In genomic region chr15:98088307-98088706, GRCh38 we compare ENCODE assay signal across 8 cellular contexts.
DNase-seq lines count a peak whose midpoint lies in the region; ATAC-seq, FAIRE-seq and TF ChIP-seq lines count a peak whose summit lies in the region.
"Not testable (repeated sequence)": the region's sequence is repeated elsewhere in the genome, so short reads cannot be mapped to it uniquely, and the experiment has no call there.

No MANE protein-coding gene starts in this region.

- TF ChIP-seq POLR2A in GM18505 (IDR thresholded peaks at IDR 0.05; ENCODE audit: borderline replicate concordance, extremely low read depth, insufficient read depth, insufficient read length); IMR-90 (IDR thresholded peaks at IDR 0.05; ENCODE audit: low read depth, low read length); HepG2 (IDR thresholded peaks at IDR 0.05; ENCODE audit: insufficient read depth in 1 of 2, low read depth in 2 of 2, low read length in 2 of 2); upper lobe of left lung (IDR thresholded peaks at IDR 0.05): not testable (repeated sequence)

- H3K27me3 Mint-ChIP-seq in activated naive CD8-positive, alpha-beta T cell treated with anti-CD3 and anti-CD28 coated beads, Interleukin-2, amount 10 ng/mL, durations not matched to agents 7 days and 5 days: not testable (repeated sequence)

- BruUV-seq in IMR-90 (replicated peaks; lab: Mats Ljungman, UMichigan); HepG2 (replicated peaks; lab: Mats Ljungman, UMichigan): not testable (repeated sequence)

- H3K79me1 ChIP-seq in IMR-90 (ENCODE audit: low read depth in 1 of 2, low read length in 2 of 2): not testable (repeated sequence)

- not testable (repeated sequence) for DNase-seq in IMR-90; activated naive CD8-positive, alpha-beta T cell treated with anti-CD3 and anti-CD28 coated beads, Interleukin-2, amount 10 ng/mL, durations not matched to agents 7 days and 5 days; HepG2 (ENCODE audit: low spot score); upper lobe of left lung

- H2AK5ac ChIP-seq in IMR-90 (ENCODE audit: low read depth, low read length): not testable (repeated sequence)

- WGBS in IMR-90 (ENCODE audit: extremely low coverage in 2 of 2, insufficient read length in 1 of 2), 2 experiments: no CpG with 5 or more reads among the region's 22 CpGs
- WGBS in HepG2 (ENCODE audit: low lambda C conversion rate): 78% methylated on average over 10 of the region's 22 CpGs
- 83 to 94% methylated on average over 12 of the region's 22 CpGs for WGBS in upper lobe of left lung, 2 donors

- H3K36me3 Mint-ChIP-seq in activated naive CD8-positive, alpha-beta T cell treated with anti-CD3 and anti-CD28 coated beads, Interleukin-2, amount 10 ng/mL, durations not matched to agents 7 days and 5 days: not testable (repeated sequence)

- H3K79me2 ChIP-seq in HepG2 (ENCODE audit: insufficient read depth, low read length): not testable (repeated sequence)

- CTCF ChIA-PET in IMR-90 (lab: Yijun Ruan, JAX); HepG2 (lab: Yijun Ruan, JAX; ENCODE audit: low intra/inter-chr PET ratio, low total read pairs): not testable (repeated sequence)

- in situ Hi-C loops in IMR-90 (cut with MboI; ENCODE audit: low sequenced_read_pairs): not testable (repeated sequence)
- in situ Hi-C loops in HepG2 (cut with HindIII; ENCODE audit: extremely low pct_ligation_motif_present, low pct_unique_long_range_greater_than_20kb): loop anchor here (5.0 kb wide), 1 partner anchor 186 kb away; no protein-coding TSS in a partner anchor

- not testable (repeated sequence) for H2BK120ac ChIP-seq in IMR-90 (ENCODE audit: low read depth, low read length)

- not testable (repeated sequence) for TF ChIP-seq EP300 in HepG2 (IDR thresholded peaks at IDR 0.05; ENCODE audit: low read depth in 2 of 2, low read length in 2 of 2); HepG2 (CRISPR knock-in tag; IDR thresholded peaks at IDR 0.05; ENCODE audit: borderline replicate concordance); upper lobe of left lung (IDR thresholded peaks at IDR 0.05)

- H3K4me3 Mint-ChIP-seq in activated naive CD8-positive, alpha-beta T cell treated with anti-CD3 and anti-CD28 coated beads, Interleukin-2, amount 10 ng/mL, durations not matched to agents 7 days and 5 days: not testable (repeated sequence)

- not testable (repeated sequence) for H3K9me3 Mint-ChIP-seq in activated naive CD8-positive, alpha-beta T cell treated with anti-CD3 and anti-CD28 coated beads, Interleukin-2, amount 10 ng/mL, durations not matched to agents 7 days and 5 days

- not testable (repeated sequence) for H3K23ac ChIP-seq in IMR-90 (ENCODE audit: low read depth, low read length)

- H3K4me1 ChIP-seq in IMR-90 (ENCODE audit: control insufficient read depth, insufficient read depth, low read length); HepG2 (ENCODE audit: insufficient read depth, low read length); upper lobe of left lung: not testable (repeated sequence)

- H2AFZ ChIP-seq in IMR-90 (replicated peaks; ENCODE audit: low read length, poor library complexity); HepG2 (ENCODE audit: low read length): not testable (repeated sequence)

- H3K4ac ChIP-seq in IMR-90 (ENCODE audit: low read depth, low read length): not testable (repeated sequence)

- H4K5ac ChIP-seq in IMR-90 (ENCODE audit: low read depth, low read length): not testable (repeated sequence)

- H3K56ac ChIP-seq in IMR-90 (ENCODE audit: extremely low read depth, insufficient read depth, low read length): not testable (repeated sequence)

- H3K14ac ChIP-seq in IMR-90 (replicated peaks; ENCODE audit: low read depth, low read length): not testable (repeated sequence)

- H3K9me1 ChIP-seq in IMR-90 (ENCODE audit: insufficient read depth, low read length): not testable (repeated sequence)

- not testable (repeated sequence) for H2AK9ac ChIP-seq in IMR-90 (replicated peaks; ENCODE audit: low read depth, low read length, poor library complexity)

- not testable (repeated sequence) for H3K27ac ChIP-seq in IMR-90 (ENCODE audit: insufficient read depth, low read length); HepG2 (ENCODE audit: extremely low read length, insufficient read depth, low read length); upper lobe of left lung

- H2BK15ac ChIP-seq in IMR-90 (ENCODE audit: low read depth, low read length): not testable (repeated sequence)

- not testable (repeated sequence) for H3K4me2 ChIP-seq in IMR-90 (ENCODE audit: low read depth, low read length); HepG2 (ENCODE audit: low read depth, low read length)

- FAIRE-seq in HepG2 (lab: Jason Lieb, UNC): not testable (repeated sequence)

- ATAC-seq in GM18505 (IDR thresholded peaks at IDR 0.05; ENCODE audit: unreplicated experiment): peak; percentile 86
- peak; percentile 97 for ATAC-seq in GM19463 (IDR thresholded peaks at IDR 0.05; ENCODE audit: unreplicated experiment)
- peak; percentile 53 for ATAC-seq in HG02571 (IDR thresholded peaks at IDR 0.05; ENCODE audit: unreplicated experiment)
- peak; percentile 92 for ATAC-seq in HG03108 (IDR thresholded peaks at IDR 0.05; ENCODE audit: unreplicated experiment)
- peak; percentile 74 for ATAC-seq in IMR-90 (ENCODE audit: low read depth)
- peak; percentile 70 for ATAC-seq in activated naive CD8-positive, alpha-beta T cell treated with anti-CD3 and anti-CD28 coated beads, Interleukin-2, amount 10 ng/mL, durations not matched to agents 7 days and 5 days (ENCODE audit: low read depth)
- ATAC-seq in HepG2: peak; percentile 98
- ATAC-seq in upper lobe of left lung (ENCODE audit: low FRiP score in 2 of 2): peak; percentile 68 to 90

- not testable (repeated sequence) for H2BK5ac ChIP-seq in IMR-90 (ENCODE audit: low read depth, low read length, poor library complexity, severe bottlenecking)

- not testable (repeated sequence) for H3K9me3 ChIP-seq in IMR-90 (ENCODE audit: control insufficient read depth, insufficient read depth, low read length); HepG2 (ENCODE audit: low read length); upper lobe of left lung

- not testable (repeated sequence) for H4K8ac ChIP-seq in IMR-90 (ENCODE audit: low read depth in 2 of 2, low read length in 2 of 2)

- dilution Hi-C loops in IMR-90 (cut with HindIII; ENCODE audit: low sequenced_read_pairs, unreplicated experiment): not testable (repeated sequence)

- not testable (repeated sequence) for H3K4me1 Mint-ChIP-seq in activated naive CD8-positive, alpha-beta T cell treated with anti-CD3 and anti-CD28 coated beads, Interleukin-2, amount 10 ng/mL, durations not matched to agents 7 days and 5 days

- POLR2A ChIA-PET in IMR-90 (lab: Charles Lee; ENCODE audit: unreplicated experiment); activated naive CD8-positive, alpha-beta T cell treated with anti-CD3 and anti-CD28 coated beads, Interleukin-2, amount 10 ng/mL, durations not matched to agents 7 days and 5 days (lab: Charles Lee); HepG2 (lab: Yijun Ruan, JAX): not testable (repeated sequence)

- H3K4me3 ChIP-seq in IMR-90 (ENCODE audit: insufficient read depth, low read depth, low read length); HepG2 (replicated peaks in 1 of 3; ENCODE audit: insufficient read depth in 1 of 3, low read depth in 2 of 3, low read length in 3 of 3); upper lobe of left lung: not testable (repeated sequence)

- intact Hi-C loops in IMR-90 (cut with micrococcal nuclease); HepG2 (cut with micrococcal nuclease; ENCODE audit: unreplicated experiment): not testable (repeated sequence)

- not testable (repeated sequence) for H2BK20ac ChIP-seq in IMR-90 (ENCODE audit: low read depth, low read length)

- not testable (repeated sequence) for H4K91ac ChIP-seq in IMR-90 (ENCODE audit: insufficient read depth, low read depth, low read length)

- H3K27ac Mint-ChIP-seq in activated naive CD8-positive, alpha-beta T cell treated with anti-CD3 and anti-CD28 coated beads, Interleukin-2, amount 10 ng/mL, durations not matched to agents 7 days and 5 days: not testable (repeated sequence)

- not testable (repeated sequence) for TF ChIP-seq RAD21 in IMR-90 (IDR thresholded peaks at IDR 0.05; ENCODE audit: low read length); HepG2 (CRISPR knock-in tag; IDR thresholded peaks at IDR 0.05)

- H3K9ac ChIP-seq in IMR-90 (ENCODE audit: low read depth, low read length); HepG2 (ENCODE audit: insufficient read depth, low read depth, low read length): not testable (repeated sequence)

- not testable (repeated sequence) for H3K27me3 ChIP-seq in IMR-90 (ENCODE audit: control insufficient read depth, insufficient read depth, low read length); HepG2 (ENCODE audit: control insufficient read depth in 1 of 2, insufficient read depth in 2 of 2, low read length in 2 of 2); upper lobe of left lung

- H3K36me3 ChIP-seq in IMR-90 (ENCODE audit: control insufficient read depth, insufficient read depth, low read length); HepG2 (replicated peaks in 1 of 2; ENCODE audit: control insufficient read depth in 1 of 2, insufficient read depth in 2 of 2, low read length in 2 of 2); upper lobe of left lung: not testable (repeated sequence)

- not testable (repeated sequence) for H4K20me1 ChIP-seq in IMR-90 (ENCODE audit: insufficient read depth, low read length); HepG2 (ENCODE audit: insufficient read depth, low read length)

- not testable (repeated sequence) for H3K18ac ChIP-seq in IMR-90 (ENCODE audit: low read depth, low read length)

- TF ChIP-seq CTCF in IMR-90 (conservative IDR thresholded peaks at IDR 0.05; ENCODE audit: low read depth, low read length); HepG2 (CRISPR knock-in tag; IDR thresholded peaks at IDR 0.05); upper lobe of left lung (IDR thresholded peaks at IDR 0.05): not testable (repeated sequence)
